ENCODE assay signal across 8 cellular contexts in genomic region chr1:91884459-91885290, GRCh38. TPM values are rescaled to one million over a fixed set of nuclear protein-coding genes. Genes with fewer than 3 reads are reported as not detected.
A peak's percentile ranks its signal among the peaks of the same experiment; 100 is the strongest.
DNase-seq lines count a peak whose midpoint lies in the region; ATAC-seq and TF ChIP-seq lines count a peak whose summit lies in the region.

No MANE protein-coding gene starts in this region.

- ATAC-seq in left colon (peak; percentile 30), GM18520 (IDR thresholded peaks at IDR 0.05; ENCODE audit: unreplicated experiment) (no peak)

- peaks cover 26% of the 10 kb centered on the region for H3K4me1 Mint-ChIP-seq in MCF 10A (ENCODE audit: insufficient read depth, unreplicated experiment)

- no peaks in the 10 kb centered on the region for H3K9me3 ChIP-seq in SU-DHL-6 (ENCODE audit: insufficient read depth, low read length)

- H3K9me2 ChIP-seq in SU-DHL-6 (replicated peaks; ENCODE audit: insufficient read depth, low read length): no peaks in the 10 kb centered on the region

- H3K27me3 ChIP-seq in SU-DHL-6 (ENCODE audit: low read length): no peaks in the 10 kb centered on the region

- no peaks in the 10 kb centered on the region for H4K20me1 ChIP-seq in SU-DHL-6 (ENCODE audit: low read depth, low read length)

- TF ChIP-seq CTCF in SU-DHL-6 (IDR thresholded peaks at IDR 0.05; ENCODE audit: insufficient read depth, low read length, poor library complexity, severe bottlenecking): no peak
- no peak for TF ChIP-seq CTCF in MCF 10A (IDR thresholded peaks at IDR 0.05; ENCODE audit: unreplicated experiment)

- no peak overlapping the region for H3K4me3 ChIP-seq in SU-DHL-6 (ENCODE audit: insufficient read depth, low read length, poor library complexity, severe bottlenecking)

- H3K9me3 Mint-ChIP-seq in MCF 10A (ENCODE audit: unreplicated experiment): no peaks in the 10 kb centered on the region

- no peak overlapping the region for H3K9ac ChIP-seq in SU-DHL-6 (ENCODE audit: low read length)

- POLR2A ChIA-PET in MCF 10A (lab: Yijun Ruan, JAX): interaction anchor here (0.7 to 5.2 kb wide), 38 partner anchors 9 to 371 kb away, joined by 3 to 71 read pairs (median 6); no protein-coding TSS in a partner anchor

- peaks cover 12% of the 10 kb centered on the region for H3K36me3 Mint-ChIP-seq in MCF 10A (ENCODE audit: insufficient read depth, unreplicated experiment)

- no peaks in the 10 kb centered on the region for H3K79me2 ChIP-seq in SU-DHL-6 (ENCODE audit: insufficient read depth, low read length)

- H3K4me2 ChIP-seq in SU-DHL-6 (ENCODE audit: low read depth, low read length, poor library complexity, severe bottlenecking): peak overlapping the region; percentile 68

- H3F3A ChIP-seq in SU-DHL-6 (ENCODE audit: insufficient read depth): no peaks in the 10 kb centered on the region

- peak; percentile 6 to 64 (median 50) for DNase-seq in NCI-H1417 (lab: John Stamatoyannopoulos, UW)
- DNase-seq in NCI-H1417 treated with DMSO at 0.1 percent for 48 hours (lab: John Stamatoyannopoulos, UW): no peak
- peak; percentile 54 for DNase-seq in MCF 10A (ENCODE audit: unreplicated experiment)
- peak; percentile 38 to 51 for DNase-seq in left colon
- DNase-seq in stimulated activated CD8-positive, alpha-beta memory T cell treated with anti-CD3 and anti-CD28 coated beads, Interleukin-4, amount 100 ng/mL, for 24 hours (ENCODE audit: low read depth): peak; percentile 11
- no peak for DNase-seq in SIG-M5 (lab: John Stamatoyannopoulos, UW)

- no peak overlapping the region for H2AFZ ChIP-seq in SU-DHL-6 (ENCODE audit: low read depth, low read length, severe bottlenecking)

- no peaks in the 10 kb centered on the region for H3K36me3 ChIP-seq in SU-DHL-6 (ENCODE audit: low read length)

- BruUV-seq in MCF 10A (replicated peaks; lab: Mats Ljungman, UMichigan): TSS peak; percentile 31

- H3K27ac Mint-ChIP-seq in MCF 10A (ENCODE audit: low read depth, unreplicated experiment): peak overlapping the region; percentile 92

- peak overlapping the region; percentile 99 for H3K4me3 Mint-ChIP-seq in MCF 10A (ENCODE audit: unreplicated experiment)

- CTCF ChIA-PET in MCF 10A (lab: Yijun Ruan, JAX): interaction anchor here (0.6 to 4.3 kb wide), 39 partner anchors 13 to 690 kb away, joined by 3 to 35 read pairs (median 5); no protein-coding TSS in a partner anchor

- no peak overlapping the region for H3K27ac ChIP-seq in SU-DHL-6 (ENCODE audit: low read depth, low read length)

- H3K27me3 Mint-ChIP-seq in MCF 10A (ENCODE audit: insufficient read depth, unreplicated experiment): no peaks in the 10 kb centered on the region

- intact Hi-C loops in MCF 10A (cut with micrococcal nuclease) (loop anchor here (1.0 to 5.0 kb wide), 5 partner anchors 40 to 372 kb away; no protein-coding TSS in a partner anchor), left colon (cut with DNase I, micrococcal nuclease) (loop anchor here in 1 of 2 donors (10.0 kb wide), 1 partner anchor 190 kb away; no protein-coding TSS in a partner anchor)

RNA-seq across cellular contexts. Expression of gene TGFBR3, which starts 1.3 kb away (rescaled TPM):
- 7.0 and 12.0 TPM in 2 replicates for total RNA-seq in MCF 10A (2022)
- 10 to 100 TPM; 14.4 to 27.8 TPM for total RNA-seq in left colon

Comparison
In these comparisons a context has a peak if more than half of its experiments do, and no peak if none do; other contexts are left out.
1. DNase-seq: peak in NCI-H1417 (3 of 3), MCF 10A (single experiment), left colon (2 of 2) and stimulated activated CD8-positive, alpha-beta memory T cell treated with anti-CD3 and anti-CD28 coated beads, Interleukin-4, amount 100 ng/mL, for 24 hours (single experiment); none in NCI-H1417 treated with DMSO at 0.1 percent for 48 hours (single experiment) and SIG-M5 (single experiment).